ENCODE assay signal across 7 cellular contexts in the genomic region with DNA sequence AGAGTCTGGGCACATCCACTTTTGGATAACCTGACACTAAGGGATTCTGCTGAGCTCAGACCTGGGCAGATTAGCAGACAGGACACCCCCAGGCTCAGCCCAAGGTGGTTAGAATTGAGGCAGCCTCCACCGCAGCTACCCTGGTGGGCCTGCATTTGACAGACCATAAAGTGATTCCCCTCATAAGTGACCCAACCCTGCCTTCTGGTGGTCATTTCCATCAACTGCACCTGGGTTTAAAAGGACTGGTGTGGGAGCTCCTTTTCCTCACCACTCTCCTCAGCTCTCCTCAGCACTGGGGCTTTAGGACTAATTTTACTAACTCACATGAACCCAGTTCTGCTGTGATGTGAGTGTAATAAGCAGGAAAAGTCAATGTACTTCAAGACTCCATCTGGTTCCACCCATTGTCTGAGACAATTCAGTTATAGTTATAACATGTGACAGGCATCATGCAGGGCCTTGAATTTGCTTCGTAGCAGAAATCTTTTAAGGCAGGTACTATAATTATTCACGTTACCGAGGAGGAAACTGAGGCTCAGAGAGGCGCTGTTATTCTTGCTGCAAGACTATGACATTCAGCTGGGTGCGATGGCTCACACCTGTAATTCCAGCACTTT. TPM values are rescaled to one million over a fixed set of nuclear protein-coding genes. Genes with fewer than 3 reads are reported as not detected.
DNase-seq lines count a peak whose midpoint lies in the region; TF ChIP-seq lines count a peak whose summit lies in the region.

No MANE protein-coding gene starts in this region.

- peaks cover 16 to 17% of the 10 kb centered on the region in 2 experiments for H3K4me1 Mint-ChIP-seq in H9

- H3K9me2 ChIP-seq in OCI-LY7 (ENCODE audit: insufficient read depth, low read length): no peaks in the 10 kb centered on the region

- H3K79me1 ChIP-seq in H9 (ENCODE audit: insufficient read depth, low read depth, low read length, poor library complexity, severe bottlenecking) (no peaks in the 10 kb centered on the region), mesendoderm (ENCODE audit: low read length) (no peaks in the 10 kb centered on the region)

- H3K4me2 ChIP-seq in H9 (ENCODE audit: insufficient read depth, insufficient read length, low read length) (no peak overlapping the region), OCI-LY7 (ENCODE audit: low read length) (no peak overlapping the region), mesendoderm (ENCODE audit: low read length) (no peak overlapping the region)

- DNase-seq in Daoy (ENCODE audit: low read depth): peak; percentile 76
- DNase-seq in H9: peak; percentile 86
- DNase-seq in OCI-LY7 (ENCODE audit: low spot score): peak; percentile 54
- DNase-seq in dermis microvascular lymphatic vessel endothelial cell (ENCODE audit: low read depth in 2 of 2): peak; percentile 43 to 60
- peak; percentile 79 for DNase-seq in mesendoderm
- no peak for DNase-seq in T-helper 1 cell
- no peak for DNase-seq in activated effector memory CD4-positive, alpha-beta T cell treated with anti-CD3 and anti-CD28 coated beads, Interleukin-2, amount 50 U/mL, for 16 hours

- H3K4ac ChIP-seq in H9 (ENCODE audit: low read depth, low read length) (no peak overlapping the region), mesendoderm (ENCODE audit: low read depth, low read length) (no peak overlapping the region)

- TF ChIP-seq CTCF in H9 (conservative IDR thresholded peaks at IDR 0.05) (peak; percentile 90), OCI-LY7 (conservative IDR thresholded peaks at IDR 0.05; ENCODE audit: low read length) (peak; percentile 76)

- H3K27ac Mint-ChIP-seq in H9: no peak overlapping the region

- H3K56ac ChIP-seq in H9 (ENCODE audit: insufficient read length, low read depth, low read length) (no peak overlapping the region), mesendoderm (ENCODE audit: low read length) (no peak overlapping the region)

- CTCF ChIA-PET in OCI-LY7 (lab: Charles Lee; ENCODE audit: unreplicated experiment): interaction anchor here (0.7 to 1.0 kb wide), 2 partner anchors 36 to 104 kb away, joined by 3 read pairs; no protein-coding TSS in a partner anchor

- no peak overlapping the region for H4K8ac ChIP-seq in H9 (replicated peaks; ENCODE audit: insufficient read length, low read depth, low read length)
- H4K8ac ChIP-seq in mesendoderm (ENCODE audit: low read depth, low read length): no peak overlapping the region

- H3K4me3 ChIP-seq in OCI-LY7 (ENCODE audit: low read depth, low read length, poor library complexity, severe bottlenecking): no peak overlapping the region
- H3K4me3 ChIP-seq in mesendoderm (ENCODE audit: low read length): no peak overlapping the region

- no peaks in the 10 kb centered on the region for H3K23me2 ChIP-seq in H9 (ENCODE audit: insufficient read length, low read depth, low read length, poor library complexity, severe bottlenecking)

- no peaks in the 10 kb centered on the region for H4K20me1 ChIP-seq in H9 (ENCODE audit: control insufficient read depth, insufficient read depth, insufficient read length)
- H4K20me1 ChIP-seq in OCI-LY7 (ENCODE audit: insufficient read depth, low read length): no peaks in the 10 kb centered on the region

- no peaks in the 10 kb centered on the region; the same call in 1 of the 2 replicates for H3K27me3 Mint-ChIP-seq in H9 (ENCODE audit: low read depth)

- no peaks in the 10 kb centered on the region for H3K4me1 ChIP-seq in H9 (ENCODE audit: insufficient read depth, low read length)
- H3K4me1 ChIP-seq in OCI-LY7 (ENCODE audit: insufficient read depth, low read length, poor library complexity, severe bottlenecking): no peaks in the 10 kb centered on the region
- no peaks in the 10 kb centered on the region for H3K4me1 ChIP-seq in mesendoderm (ENCODE audit: control insufficient read depth, low read depth, low read length)

- WGBS in H9 (ENCODE audit: extremely low coverage, insufficient read length, low lambda C conversion rate): no CpG with 5 or more reads among the region's 6 CpGs
- no CpG with 5 or more reads among the region's 6 CpGs for WGBS in mesendoderm (ENCODE audit: extremely low coverage, insufficient coverage, low lambda C conversion rate)

- no peak overlapping the region for H3K9ac ChIP-seq in H9 (ENCODE audit: extremely low read depth, insufficient read length, low read length)
- H3K9ac ChIP-seq in mesendoderm (ENCODE audit: low read length): no peak overlapping the region

- H3K27me3 ChIP-seq in H9 (ENCODE audit: insufficient read depth, low read length) (no peaks in the 10 kb centered on the region), mesendoderm (ENCODE audit: insufficient read depth, low read length, poor library complexity) (no peaks in the 10 kb centered on the region)

- no peak overlapping the region for H3K23ac ChIP-seq in H9 (ENCODE audit: insufficient read length, low read depth, low read length)
- H3K23ac ChIP-seq in mesendoderm (ENCODE audit: low read length): no peak overlapping the region

- H4K5ac ChIP-seq in H9 (ENCODE audit: insufficient read length, low read depth, low read length) (no peak overlapping the region), mesendoderm (ENCODE audit: low read length) (no peak overlapping the region)

- no peaks in the 10 kb centered on the region for H3K9me3 ChIP-seq in H9 (ENCODE audit: control insufficient read depth, low read depth, low read length)
- no peaks in the 10 kb centered on the region for H3K9me3 ChIP-seq in OCI-LY7 (ENCODE audit: low read length)

- H2AFZ ChIP-seq in H9 (ENCODE audit: low read length) (no peak overlapping the region), OCI-LY7 (ENCODE audit: low read length) (no peak overlapping the region)

- intact Hi-C loops in OCI-LY7 (cut with micrococcal nuclease; ENCODE audit: unreplicated experiment): loop anchor here (5.0 kb wide), 1 partner anchor 692 kb away; no protein-coding TSS in a partner anchor

- H3K9me3 Mint-ChIP-seq in H9: 0 out of 5 replicates have a peak, but pooled peaks cover 0 to 2% of the 10 kb centered on the region in 2 experiments

- no peak overlapping the region for H3K14ac ChIP-seq in H9 (ENCODE audit: insufficient read depth, low read length)

- no peak overlapping the region for H2BK20ac ChIP-seq in H9 (ENCODE audit: low read depth, low read length, poor library complexity, severe bottlenecking)

- H2BK5ac ChIP-seq in H9 (ENCODE audit: insufficient read length, low read length) (no peak overlapping the region), mesendoderm (ENCODE audit: low read length) (no peak overlapping the region)

- H2BK12ac ChIP-seq in H9 (ENCODE audit: insufficient read length, low read depth, low read length): no peak overlapping the region

- H3K36me3 ChIP-seq in OCI-LY7 (ENCODE audit: insufficient read depth, low read length): no peaks in the 10 kb centered on the region
- H3K36me3 ChIP-seq in mesendoderm (ENCODE audit: control insufficient read depth, insufficient read depth, low read length): no peaks in the 10 kb centered on the region

- H3K79me2 ChIP-seq in H9 (ENCODE audit: insufficient read depth, low read length): no peaks in the 10 kb centered on the region
- no peaks in the 10 kb centered on the region for H3K79me2 ChIP-seq in OCI-LY7 (ENCODE audit: insufficient read depth, low read depth, low read length)
- no peaks in the 10 kb centered on the region for H3K79me2 ChIP-seq in mesendoderm (ENCODE audit: control insufficient read depth, insufficient read depth, low read length)

- no peak overlapping the region for H2BK120ac ChIP-seq in H9 (ENCODE audit: low read depth, low read length, poor library complexity, severe bottlenecking)
- no peak overlapping the region for H2BK120ac ChIP-seq in mesendoderm (ENCODE audit: low read depth, low read length)

- no peak overlapping the region for H4K91ac ChIP-seq in H9 (ENCODE audit: insufficient read length, low read depth, low read length)

- H3K18ac ChIP-seq in H9 (ENCODE audit: insufficient read length, low read depth, low read length) (no peak overlapping the region), mesendoderm (ENCODE audit: low read length) (no peak overlapping the region)

- POLR2A ChIA-PET in OCI-LY7 (lab: Charles Lee): no interaction called here

- no peaks in the 10 kb centered on the region; a peak in 1 of 7 replicates for H3K36me3 Mint-ChIP-seq in H9 (ENCODE audit: insufficient read depth in 1 of 3, low read depth in 3 of 3)

- BruUV-seq in OCI-LY7 (replicated peaks; lab: Mats Ljungman, UMichigan): no TSS peak

- H2AK5ac ChIP-seq in H9 (ENCODE audit: insufficient read length, low read length) (no peak overlapping the region), mesendoderm (ENCODE audit: low read length) (no peak overlapping the region)

- H3K4me3 Mint-ChIP-seq in H9: no peak overlapping the region

- no peak overlapping the region for H3T11ph ChIP-seq in H9 (ENCODE audit: low read length)

- H2BK15ac ChIP-seq in H9 (ENCODE audit: low read depth, low read length) (no peak overlapping the region), mesendoderm (replicated peaks; ENCODE audit: low read depth) (no peak overlapping the region)

- H3K27ac ChIP-seq in H9 (ENCODE audit: insufficient read length, low read depth, low read length) (no peak overlapping the region), OCI-LY7 (ENCODE audit: low read depth, low read length, poor library complexity, severe bottlenecking) (no peak overlapping the region), mesendoderm (ENCODE audit: low read depth, low read length) (no peak overlapping the region)

RNA-seq across cellular contexts. Expression of gene MYH3, which starts 42.5 kb away (rescaled TPM):
- total RNA-seq in Daoy (2014; rRNA removed; shearing (Covaris generic)): 0.63 and 0.80 TPM in 2 replicates
- total RNA-seq in H9 (2021): 1.9 and 2.9 TPM in 2 replicates
- total RNA-seq in OCI-LY7 (2014; rRNA removed; shearing (Covaris generic)): 4.2 and 6.5 TPM in 2 replicates
- 5.1 and 5.9 TPM in 2 replicates for total RNA-seq in OCI-LY7 (2022)
- under 0.01 and 0.25 TPM in 2 replicates for total RNA-seq in dermis microvascular lymphatic vessel endothelial cell
- 1.1 TPM for polyA plus RNA-seq in mesendoderm (2013, experiment 1 of 2)
- 0.70 TPM for polyA plus RNA-seq in mesendoderm (2013, experiment 2 of 2)

Comparison
In these comparisons a context has a peak if more than half of its experiments do, and no peak if none do; other contexts are left out.
1. DNase-seq: peak in Daoy (single experiment), H9 (single experiment), OCI-LY7 (single experiment), dermis microvascular lymphatic vessel endothelial cell (2 of 2) and mesendoderm (single experiment); none in T-helper 1 cell (0 of 5) and activated effector memory CD4-positive, alpha-beta T cell treated with anti-CD3 and anti-CD28 coated beads, Interleukin-2, amount 50 U/mL, for 16 hours (single experiment).